In the genomic region with DNA sequence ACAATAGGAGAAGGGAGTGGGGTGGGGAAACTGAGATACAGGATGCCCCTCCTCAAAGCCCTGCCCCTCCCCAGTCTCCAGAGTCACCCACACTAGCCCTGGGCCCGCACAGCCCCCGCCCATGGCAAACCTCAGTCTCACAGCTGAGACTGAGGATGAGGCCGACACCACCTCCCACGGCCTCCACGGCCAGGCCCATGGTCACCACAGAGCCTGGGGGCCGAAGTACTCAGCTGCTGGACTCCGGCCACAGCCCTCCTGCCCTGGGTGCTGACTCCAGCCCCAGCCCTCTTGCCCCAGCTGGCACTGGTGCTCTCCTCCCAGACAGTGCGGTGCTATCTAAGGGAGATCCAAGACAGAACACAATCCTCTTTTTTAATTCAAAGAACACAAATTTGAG, we compare ENCODE assay signal across 26 cellular contexts.
"Had no signal": no experiment of that assay in that cellular context is flagged by ENCODE, and none has a peak within 500 bp of the region (broad histone marks: within the 10 kb centered on the region; RNA-seq: fewer than 3 reads in every experiment).

No MANE protein-coding gene starts in this region.

- H3K4me3 ChIP-seq: left lung, mucosa of descending colon, ovary, prostate gland, sigmoid colon, suprapubic skin, thoracic aorta, tibial artery, upper lobe of right lung had no signal

- DNase-seq: head of caudate nucleus; hippocampal formation; kidney glomerular epithelial cell; left cardiac atrium; left lung; midbrain; mucosa of descending colon; naive thymus-derived CD4-positive, alpha-beta T cell; ovary; retina; right cardiac atrium; small intestine; stimulated activated CD4-positive, alpha-beta T cell treated with anti-CD3 and anti-CD28 coated beads, Interleukin-1b, Interleukin-23, amount 100 ng/mL, for 48 hours; stimulated activated CD4-positive, alpha-beta T cell treated with anti-CD3 and anti-CD28 coated beads, Interleukin-2, amount 100 ng/mL, for 48 hours; stimulated activated CD4-positive, alpha-beta T cell treated with anti-CD3 and anti-CD28 coated beads, Interleukin-4, amount 100 ng/mL, for 4 hours; stimulated activated CD8-positive, alpha-beta memory T cell treated with anti-CD3 and anti-CD28 coated beads, Interleukin-4, amount 100 ng/mL, for 48 hours; stimulated activated naive CD4-positive, alpha-beta T cell treated with Interleukin-2 at 50 U/mL for 16 hours; trophoblast cell had no signal

- H3K36me3 ChIP-seq: left lung, neutrophil, ovary, prostate gland, sigmoid colon, suprapubic skin, thoracic aorta, tibial artery, upper lobe of right lung had no signal

- H3K27ac ChIP-seq: left lung, neutrophil, ovary, prostate gland, sigmoid colon, suprapubic skin, thoracic aorta, tibial artery, upper lobe of right lung had no signal

- H3K9me3 ChIP-seq: left lung, mucosa of descending colon, neutrophil, ovary, prostate gland, sigmoid colon, suprapubic skin, thoracic aorta, tibial artery, upper lobe of right lung had no signal

- H3K4me1 ChIP-seq: prostate gland, sigmoid colon, suprapubic skin, upper lobe of right lung had no signal

- H3K27me3 ChIP-seq: left lung, neutrophil, ovary, sigmoid colon, suprapubic skin, tibial artery, upper lobe of right lung had no signal

- ATAC-seq: left cardiac atrium; left lung; mucosa of descending colon; naive thymus-derived CD4-positive, alpha-beta T cell; right cardiac atrium; stimulated activated memory B cell treated with anti-CD40 and anti-IgM and Interleukin-4, amounts not matched to agents 10 μg/mL and 1 μg/mL and 100 μg/mL, for 72 hours; upper lobe of right lung had no signal
